9 cellular contexts compared by ENCODE assay signal in the genomic region with DNA sequence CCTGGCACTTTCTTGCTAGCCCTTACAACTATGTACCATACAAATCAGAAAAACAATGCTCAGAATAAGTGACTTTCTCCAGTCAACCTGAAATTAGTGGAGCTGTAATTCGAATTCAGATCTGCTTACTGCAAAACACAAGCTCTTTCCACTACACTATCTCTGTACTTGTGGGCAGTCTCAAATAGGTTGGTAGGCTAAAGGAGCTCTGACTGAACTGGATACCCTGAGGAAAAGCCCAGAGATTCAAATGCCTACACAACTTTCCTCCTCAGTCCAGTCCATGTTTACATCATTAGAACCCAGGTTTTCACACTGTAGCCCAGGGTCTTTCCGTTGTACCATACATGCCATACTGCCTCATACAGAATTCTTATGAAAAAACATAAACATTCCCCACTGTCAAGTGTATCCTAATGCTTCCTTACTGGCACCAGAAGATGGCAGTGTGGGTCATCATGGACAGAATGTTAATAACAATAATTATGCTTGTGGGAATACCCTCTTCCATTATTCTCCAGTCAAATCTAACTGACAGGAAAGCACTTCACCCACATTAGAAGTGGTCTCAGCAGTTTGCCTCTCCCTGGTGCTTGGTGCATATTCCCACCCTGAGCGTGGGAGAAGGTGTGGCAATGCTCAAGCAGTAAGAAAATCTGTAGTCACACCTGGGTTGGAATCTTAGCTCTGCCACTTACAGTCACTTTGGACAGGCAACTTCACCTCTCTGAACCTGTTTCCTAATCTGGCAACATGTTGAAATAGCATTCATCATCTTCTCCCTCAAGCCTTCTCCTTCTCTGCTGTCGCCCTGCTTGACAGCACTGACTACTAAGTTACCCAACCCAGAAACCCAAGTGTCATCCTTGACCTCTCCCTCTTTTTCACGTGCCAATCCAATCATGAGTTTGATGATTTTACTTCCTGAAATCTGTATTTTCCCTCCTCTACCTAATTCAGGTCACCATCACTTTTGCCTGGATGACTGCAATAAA. TPM values are rescaled to one million over a fixed set of nuclear protein-coding genes. Genes with fewer than 3 reads are reported as not detected.
DNase-seq lines count a peak whose midpoint lies in the region; TF ChIP-seq lines count a peak whose summit lies in the region.
"Had no signal": no experiment of that assay in that cellular context is flagged by ENCODE, and none has a peak within 500 bp of the region (broad histone marks: within the 10 kb centered on the region; RNA-seq: fewer than 3 reads in every experiment).

No MANE protein-coding gene starts in this region.

- H3K27ac Mint-ChIP-seq in activated T-cell treated with anti-CD3 and anti-CD28 coated beads, Interleukin-2, amount 50 U/mL, for 24 hours: no peak overlapping the region
- H3K27ac Mint-ChIP-seq in endodermal cell: no peak overlapping the region
- H3K27ac Mint-ChIP-seq: activated naive CD4-positive, alpha-beta T cell treated with anti-CD3 and anti-CD28 coated beads, Interleukin-2, amount 50 U/mL, for 24 hours had no signal

- no peak overlapping the region for H3K9ac ChIP-seq in endodermal cell (ENCODE audit: extremely low read depth, low read length, poor library complexity, severe bottlenecking)

- no peak overlapping the region for H3K4me3 ChIP-seq in SJCRH30
- H3K4me3 ChIP-seq in endodermal cell (ENCODE audit: low read length): no peak overlapping the region

- H3K36me3 ChIP-seq in SJCRH30: no peaks in the 10 kb centered on the region
- no peaks in the 10 kb centered on the region for H3K36me3 ChIP-seq in endodermal cell (ENCODE audit: control insufficient read depth, insufficient read depth, low read length)

- no peaks in the 10 kb centered on the region for H3K9me3 Mint-ChIP-seq in activated T-cell treated with anti-CD3 and anti-CD28 coated beads, Interleukin-2, amount 50 U/mL, for 24 hours
- H3K9me3 Mint-ChIP-seq in endodermal cell: peaks cover 5% of the 10 kb centered on the region
- H3K9me3 Mint-ChIP-seq: activated naive CD4-positive, alpha-beta T cell treated with anti-CD3 and anti-CD28 coated beads, Interleukin-2, amount 50 U/mL, for 24 hours had no signal

- H3K27me3 ChIP-seq in SJCRH30 (peaks cover 4% of the 10 kb centered on the region; the same call in 1 of the 2 replicates), endodermal cell (ENCODE audit: control insufficient read depth, insufficient read depth, low read length, poor library complexity, severe bottlenecking) (peaks cover 59% of the 10 kb centered on the region)

- peak; percentile 6 for DNase-seq in activated T-cell treated with anti-CD3 and anti-CD28 coated beads for 24 hours (ENCODE audit: low read depth)
- no peak for DNase-seq in activated T-cell treated with anti-CD3 and anti-CD28 coated beads, Interleukin-2, amount 50 U/mL, for 24 hours
- DNase-seq in MV-4-11 (lab: John Stamatoyannopoulos, UW): peak; percentile 31
- DNase-seq in SJCRH30: peak; percentile 40 to 76
- peak; percentile 55 for DNase-seq in endodermal cell
- peak; percentile 2 for DNase-seq in midbrain (lab: John Stamatoyannopoulos, UW)
- DNase-seq in stimulated activated naive CD4-positive, alpha-beta T cell treated with Interleukin-2 at 50 U/mL for 16 hours (lab: John Stamatoyannopoulos, UW): no peak
- DNase-seq in cortex of kidney (lab: John Stamatoyannopoulos, UW): no peak

- H3K4me1 ChIP-seq in SJCRH30 (no peaks in the 10 kb centered on the region), endodermal cell (ENCODE audit: control insufficient read depth, insufficient read depth, low read length) (no peaks in the 10 kb centered on the region)

- TF ChIP-seq CTCF in endodermal cell (conservative IDR thresholded peaks at IDR 0.05): peak; percentile 72

- H3K36me3 Mint-ChIP-seq in activated T-cell treated with anti-CD3 and anti-CD28 coated beads, Interleukin-2, amount 50 U/mL, for 24 hours (ENCODE audit: low read depth): no peaks in the 10 kb centered on the region
- H3K36me3 Mint-ChIP-seq in endodermal cell (ENCODE audit: low read depth): no peaks in the 10 kb centered on the region
- H3K36me3 Mint-ChIP-seq: activated naive CD4-positive, alpha-beta T cell treated with anti-CD3 and anti-CD28 coated beads, Interleukin-2, amount 50 U/mL, for 24 hours had no signal

- peaks cover 18% of the 10 kb centered on the region for H3K27me3 Mint-ChIP-seq in activated T-cell treated with anti-CD3 and anti-CD28 coated beads, Interleukin-2, amount 50 U/mL, for 24 hours
- H3K27me3 Mint-ChIP-seq in endodermal cell (ENCODE audit: insufficient read depth): peaks cover 38% of the 10 kb centered on the region

- no peak overlapping the region for H3K27ac ChIP-seq in SJCRH30
- no peak overlapping the region for H3K27ac ChIP-seq in endodermal cell (ENCODE audit: low read depth, low read length)

- peaks cover 9% of the 10 kb centered on the region for H3K4me1 Mint-ChIP-seq in activated T-cell treated with anti-CD3 and anti-CD28 coated beads, Interleukin-2, amount 50 U/mL, for 24 hours (ENCODE audit: low read depth)
- peaks cover 3% of the 10 kb centered on the region for H3K4me1 Mint-ChIP-seq in endodermal cell

- WGBS in endodermal cell (ENCODE audit: insufficient coverage in 1 of 2, insufficient read length in 1 of 2), 2 experiments: 43 to 54% methylated on average over 4 to 5 of the region's 5 CpGs

- H3K4me3 Mint-ChIP-seq in activated T-cell treated with anti-CD3 and anti-CD28 coated beads, Interleukin-2, amount 50 U/mL, for 24 hours: no peak overlapping the region
- H3K4me3 Mint-ChIP-seq in endodermal cell: no peak overlapping the region
- H3K4me3 Mint-ChIP-seq: activated naive CD4-positive, alpha-beta T cell treated with anti-CD3 and anti-CD28 coated beads, Interleukin-2, amount 50 U/mL, for 24 hours had no signal

- no peaks in the 10 kb centered on the region for H3K9me3 ChIP-seq in SJCRH30 (replicated peaks)
- H3K9me3 ChIP-seq in endodermal cell (ENCODE audit: control insufficient read depth, low read length): no peaks in the 10 kb centered on the region

RNA-seq across cellular contexts. Expression of gene ZFYVE9, which starts 14.4 kb away (rescaled TPM):
- 26.1 and 27.5 TPM in 2 replicates for total RNA-seq in SJCRH30 (2014; rRNA removed; shearing (Covaris generic))
- 10 to 100 TPM; 34.3 to 40.5 TPM for total RNA-seq in endodermal cell
- 15.1 TPM for polyA plus RNA-seq in endodermal cell (2013, experiment 1 of 2)
- polyA plus RNA-seq in endodermal cell (2013, experiment 2 of 2): 14.4 TPM

Comparison
In these comparisons a context has a peak if more than half of its experiments do, and no peak if none do; other contexts are left out.
1. DNase-seq: peak in activated T-cell treated with anti-CD3 and anti-CD28 coated beads for 24 hours (single experiment), MV-4-11 (single experiment), SJCRH30 (2 of 2), endodermal cell (single experiment) and midbrain (single experiment); none in activated T-cell treated with anti-CD3 and anti-CD28 coated beads, Interleukin-2, amount 50 U/mL, for 24 hours (single experiment), stimulated activated naive CD4-positive, alpha-beta T cell treated with Interleukin-2 at 50 U/mL for 16 hours (single experiment) and cortex of kidney (single experiment).